8 cellular contexts compared by ENCODE assay signal in genomic region chr19:1275976-1276619, GRCh38. TPM values are rescaled to one million over a fixed set of nuclear protein-coding genes. Genes with fewer than 3 reads are reported as not detected.
A peak's percentile ranks its signal among the peaks of the same experiment; 100 is the strongest.
DNase-seq lines count a peak whose midpoint lies in the region; ATAC-seq and TF ChIP-seq lines count a peak whose summit lies in the region.

No MANE protein-coding gene starts in this region.

- BruUV-seq in Caco-2 (replicated peaks; lab: Mats Ljungman, UMichigan) (TSS peak; percentile 12), PC-9 (replicated peaks; lab: Mats Ljungman, UMichigan) (TSS peak; percentile 18)

- H3K4me1 Mint-ChIP-seq in Caco-2 (ENCODE audit: low read depth, unreplicated experiment) (peaks cover 16% of the 10 kb centered on the region), osteocyte (ENCODE audit: unreplicated experiment) (peaks cover 37% of the 10 kb centered on the region)

- H3K79me2 ChIP-seq in PC-9 (ENCODE audit: low read depth) = peaks cover 49% of the 10 kb centered on the region

- peaks cover 33% of the 10 kb centered on the region for H3F3A ChIP-seq in PC-9 (ENCODE audit: insufficient read depth, low read depth)

- POLR2A ChIA-PET in Caco-2 (lab: Charles Lee) = no interaction called here
- POLR2A ChIA-PET in PC-9 (lab: Charles Lee; ENCODE audit: unreplicated experiment) = no interaction called here

- DNase-seq in Caco-2 (no peak), PC-9 (no peak), epithelial cell of esophagus (ENCODE audit: low read depth) (no peak), osteocyte (ENCODE audit: extremely low spot score, unreplicated experiment) (no peak), SKM-1 treated with dmso at 0.1 percent for 144 hours (lab: John Stamatoyannopoulos, UW; ENCODE audit: unreplicated experiment) (no peak), NCI-H1694 treated with DMSO at 0.1 percent for 48 hours (lab: John Stamatoyannopoulos, UW) (no peak)
- no peak for DNase-seq in effector CD4-positive, alpha-beta T cell

- H3K36me3 Mint-ChIP-seq in Caco-2 (ENCODE audit: insufficient read depth, unreplicated experiment) = peaks cover 72% of the 10 kb centered on the region
- H3K36me3 Mint-ChIP-seq in osteocyte (ENCODE audit: unreplicated experiment) = peaks cover 30% of the 10 kb centered on the region

- H3K27me3 ChIP-seq in Caco-2 (replicated peaks; ENCODE audit: control insufficient read depth, insufficient read depth, low read length) (no peaks in the 10 kb centered on the region), PC-9 (ENCODE audit: insufficient read depth, low read depth) (no peaks in the 10 kb centered on the region)

- intact Hi-C loops in Caco-2 (cut with micrococcal nuclease; ENCODE audit: unreplicated experiment) = loop anchor here (5.0 kb wide), 1 partner anchor 41 kb away; no protein-coding TSS in a partner anchor
- intact Hi-C loops in PC-9 (cut with micrococcal nuclease; ENCODE audit: unreplicated experiment) = loop anchor here (5.0 kb wide), 1 partner anchor 396 kb away; no protein-coding TSS in a partner anchor

- peaks cover 17% of the 10 kb centered on the region for H4K20me1 ChIP-seq in PC-9 (ENCODE audit: insufficient read depth)

- H3K27ac ChIP-seq in PC-9 = peak overlapping the region; percentile 46

- no peaks in the 10 kb centered on the region for H3K9me2 ChIP-seq in PC-9 (ENCODE audit: insufficient read depth)

- H3K9me3 ChIP-seq in Caco-2 (no peaks in the 10 kb centered on the region), PC-9 (ENCODE audit: insufficient read depth, low read depth) (no peaks in the 10 kb centered on the region)

- peak overlapping the region; percentile 87 for H3K4me2 ChIP-seq in PC-9

- peak overlapping the region; percentile 83 for H3K4me3 Mint-ChIP-seq in Caco-2 (ENCODE audit: unreplicated experiment)
- peak overlapping the region; percentile 74 for H3K4me3 Mint-ChIP-seq in osteocyte (ENCODE audit: unreplicated experiment)

- H3K4me1 ChIP-seq in Caco-2 (peaks cover 17% of the 10 kb centered on the region), PC-9 (replicated peaks; ENCODE audit: insufficient read depth) (peaks cover 21% of the 10 kb centered on the region)

- TF ChIP-seq CTCF in Caco-2 (IDR thresholded peaks at IDR 0.05; ENCODE audit: insufficient read depth in 1 of 2, low read depth in 1 of 2, low read length in 1 of 2, severe bottlenecking in 1 of 2, unreplicated experiment in 1 of 2) = no peak
- TF ChIP-seq CTCF in PC-9 (conservative IDR thresholded peaks at IDR 0.05) = no peak
- TF ChIP-seq CTCF in epithelial cell of esophagus (IDR thresholded peaks at IDR 0.05; ENCODE audit: insufficient read depth, low read depth, low read length, missing control alignments) = no peak
- TF ChIP-seq CTCF in osteocyte (IDR thresholded peaks at IDR 0.05) = no peak

- H3K4me3 ChIP-seq in Caco-2 (ENCODE audit: low read depth, low read length) (peak overlapping the region; percentile 86), PC-9 (peak overlapping the region; percentile 78), epithelial cell of esophagus (ENCODE audit: low read length) (peak overlapping the region; percentile 74)

- CTCF ChIA-PET in Caco-2 (lab: Charles Lee) (no interaction called here), PC-9 (lab: Charles Lee) (no interaction called here)

- H3K9me3 Mint-ChIP-seq in Caco-2 (ENCODE audit: unreplicated experiment) (no peaks in the 10 kb centered on the region), osteocyte (ENCODE audit: unreplicated experiment) (no peaks in the 10 kb centered on the region)

- H3K27ac Mint-ChIP-seq in Caco-2 (ENCODE audit: unreplicated experiment) = peak overlapping the region; percentile 91
- peak overlapping the region; percentile 87 for H3K27ac Mint-ChIP-seq in osteocyte (ENCODE audit: unreplicated experiment)

- peaks cover 5% of the 10 kb centered on the region for H3K36me3 ChIP-seq in Caco-2 (ENCODE audit: control insufficient read depth, insufficient read depth, low read length)
- peaks cover 11% of the 10 kb centered on the region; the same call in 1 of the 2 replicates for H3K36me3 ChIP-seq in PC-9 (ENCODE audit: low read depth)

- ATAC-seq in HG03521 (IDR thresholded peaks at IDR 0.05; ENCODE audit: unreplicated experiment) = no peak

- H2AFZ ChIP-seq in PC-9 = peak overlapping the region; percentile 74; the same call in 1 of the 2 replicates

- H3K27me3 Mint-ChIP-seq in Caco-2 (ENCODE audit: insufficient read depth, unreplicated experiment) (no peaks in the 10 kb centered on the region), osteocyte (ENCODE audit: unreplicated experiment) (no peaks in the 10 kb centered on the region)

RNA-seq across cellular contexts. Expression of gene FAM174C, which starts 0.8 kb away (rescaled TPM):
- total RNA-seq in Caco-2 (2022) (51.0 and 56.3 TPM in 2 replicates), PC-9 (2021) (51.8 and 64.2 TPM in 2 replicates), osteocyte (35.3 and 35.8 TPM in 2 replicates)

RNA-seq across cellular contexts. Expression of gene CIRBP, which starts 7.0 kb away (rescaled TPM):
- total RNA-seq in Caco-2 (2022) = 289 and 331 TPM in 2 replicates
- 86.9 and 143 TPM in 2 replicates for total RNA-seq in PC-9 (2021)
- 401 and 408 TPM in 2 replicates for total RNA-seq in osteocyte

RNA-seq across cellular contexts. Expression of gene EFNA2, which starts 9.6 kb away (rescaled TPM):
- total RNA-seq in Caco-2 (2022) (18.6 and 20.6 TPM in 2 replicates), PC-9 (2021) (1.6 TPM in 1 of 2 replicates, not detected in the other), osteocyte (3.8 and 4.2 TPM in 2 replicates)

RNA-seq across cellular contexts. Expression of gene MIDN, which starts 27.7 kb away (rescaled TPM):
- total RNA-seq in Caco-2 (2022) (125 and 128 TPM in 2 replicates), PC-9 (2021) (61.4 and 92.0 TPM in 2 replicates), osteocyte (98.1 and 103 TPM in 2 replicates)

RNA-seq across cellular contexts. Expression of gene ATP5F1D, which starts 34.5 kb away (rescaled TPM):
- total RNA-seq in Caco-2 (2022) (126 and 140 TPM in 2 replicates), PC-9 (2021) (157 and 214 TPM in 2 replicates), osteocyte (167 and 172 TPM in 2 replicates)
